1 cellular context compared by ENCODE assay signal in genomic region chr11:1504164-1504563, GRCh38.
TF ChIP-seq lines count a peak whose summit lies in the region.

No MANE protein-coding gene starts in this region.

TF ChIP-seq in IMR-90, 13 proteins besides CTCF, POLR2A, EP300 and RAD21:
- peak; percentile 44; the same call in 1 of the 2 replicates for TF ChIP-seq CEBPB (IDR thresholded peaks at IDR 0.05; ENCODE audit: low read depth, low read length)
- TF ChIP-seq MXI1 (IDR thresholded peaks at IDR 0.05; ENCODE audit: borderline replicate concordance, low read depth, low read length) = no peak
